Comparison of ENCODE assay signal across 23 cellular contexts in the genomic region with DNA sequence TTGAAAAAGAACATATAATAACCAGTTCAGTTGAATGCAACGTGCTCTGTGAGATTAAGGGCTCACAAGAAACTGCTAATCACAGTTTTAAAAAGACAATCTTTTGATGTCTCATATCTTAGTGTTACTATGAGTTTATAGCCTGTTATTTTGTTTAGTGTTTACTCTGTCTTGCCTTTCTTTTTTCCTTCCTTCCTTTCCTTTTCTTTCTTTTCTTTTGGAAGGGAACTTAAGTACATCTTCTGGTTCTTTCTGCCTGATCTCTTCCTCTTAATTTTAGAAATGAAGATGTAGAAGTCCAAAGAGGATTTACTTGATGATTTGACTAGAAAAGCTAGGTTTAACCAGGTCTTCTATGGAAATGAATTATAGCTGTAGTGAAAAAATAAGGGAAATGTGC. TPM values are rescaled to one million over a fixed set of nuclear protein-coding genes. Genes with fewer than 3 reads are reported as not detected.
DNase-seq lines count a peak whose midpoint lies in the region; ATAC-seq, FAIRE-seq and TF ChIP-seq lines count a peak whose summit lies in the region.
"Had no signal": no experiment of that assay in that cellular context is flagged by ENCODE, and none has a peak within 500 bp of the region (broad histone marks: within the 10 kb centered on the region; RNA-seq: fewer than 3 reads in every experiment).

No MANE protein-coding gene starts in this region.

- no peak for ATAC-seq in activated CD4-positive, alpha-beta T cell treated with anti-CD3 and anti-CD28 coated beads for 36 hours
- no peak for ATAC-seq in activated naive CD8-positive, alpha-beta T cell treated with anti-CD3 and anti-CD28 coated beads, Interleukin-2, amount 50 U/mL, for 24 hours
- ATAC-seq in HG03460 (IDR thresholded peaks at IDR 0.05; ENCODE audit: unreplicated experiment) (no peak), GM18909 (IDR thresholded peaks at IDR 0.05; ENCODE audit: poor library complexity, unreplicated experiment) (no peak)
- ATAC-seq: left colon had no signal

- CTCF ChIA-PET in activated CD4-positive, alpha-beta T cell treated with anti-CD3 and anti-CD28 coated beads for 36 hours (lab: Charles Lee) = interaction anchor here (0.6 to 2.4 kb wide), 9 partner anchors 10 to 333 kb away, joined by 3 to 17 read pairs (median 4); no protein-coding TSS in a partner anchor
- CTCF ChIA-PET in activated CD4-positive, alpha-beta T cell treated with anti-CD3 and anti-CD28 coated beads, Interleukin-2, amount 10 ng/mL, durations not matched to agents 7 days and 5 days (lab: Charles Lee) = interaction anchor here (0.9 kb wide), 1 partner anchor 29 kb away, joined by 3 read pairs; no protein-coding TSS in a partner anchor

- peak; percentile 84 for FAIRE-seq in GM19239 (lab: Jason Lieb, UNC)
- FAIRE-seq: H1 had no signal

- H3K27me3 Mint-ChIP-seq in activated CD4-positive, alpha-beta T cell treated with anti-CD3 and anti-CD28 coated beads for 36 hours = no peaks in the 10 kb centered on the region
- H3K27me3 Mint-ChIP-seq in activated CD4-positive, alpha-beta T cell treated with anti-CD3 and anti-CD28 coated beads, Interleukin-2, amount 10 ng/mL, durations not matched to agents 7 days and 5 days = no peaks in the 10 kb centered on the region
- no peaks in the 10 kb centered on the region for H3K27me3 Mint-ChIP-seq in activated naive CD8-positive, alpha-beta T cell treated with anti-CD3 and anti-CD28 coated beads, Interleukin-2, amount 50 U/mL, for 24 hours
- H3K27me3 Mint-ChIP-seq in nephron progenitor cell (ENCODE audit: low read depth, poor library complexity) = no peaks in the 10 kb centered on the region
- H3K27me3 Mint-ChIP-seq: stimulated activated memory B cell treated with anti-CD40 and anti-IgM and Interleukin-4, amounts not matched to agents 10 μg/mL and 1 μg/mL and 100 μg/mL, for 72 hours had no signal

- DNase-seq in activated CD4-positive, alpha-beta T cell treated with anti-CD3 and anti-CD28 coated beads for 36 hours = no peak
- DNase-seq in activated CD4-positive, alpha-beta T cell treated with anti-CD3 and anti-CD28 coated beads, Interleukin-2, amount 10 ng/mL, durations not matched to agents 7 days and 5 days = no peak
- no peak for DNase-seq in GM19239 (ENCODE audit: insufficient read length, low spot score)
- no peak for DNase-seq in activated naive CD8-positive, alpha-beta T cell treated with anti-CD3 and anti-CD28 coated beads, Interleukin-2, amount 50 U/mL, for 24 hours
- DNase-seq in nephron progenitor cell = no peak
- DNase-seq in T1000 (lab: John Stamatoyannopoulos, UW) = no peak
- DNase-seq: 8988T; activated effector memory CD4-positive, alpha-beta T cell treated with Interleukin-2 at 50 U/mL for 16 hours; BE2C; central memory CD4-positive, alpha-beta T cell; effector CD4-positive, alpha-beta T cell; Kasumi-1; left colon; NCI-H526 treated with DMSO at 0.1 percent for 48 hours; nucleus accumbens; right lobe of liver; Right ventricle myocardium superior; T-helper 1 cell; thyroid gland had no signal

- intact Hi-C loops in activated CD4-positive, alpha-beta T cell treated with anti-CD3 and anti-CD28 coated beads for 36 hours (cut with DNase I, micrococcal nuclease) = no loop called here

- POLR2A ChIA-PET in activated CD4-positive, alpha-beta T cell treated with anti-CD3 and anti-CD28 coated beads for 36 hours (lab: Charles Lee) = interaction anchor here (0.6 kb wide), 1 partner anchor 33 kb away, joined by 7 read pairs; no protein-coding TSS in a partner anchor
- POLR2A ChIA-PET in activated CD4-positive, alpha-beta T cell treated with anti-CD3 and anti-CD28 coated beads, Interleukin-2, amount 10 ng/mL, durations not matched to agents 7 days and 5 days (lab: Charles Lee) = interaction anchor here (0.5 kb wide), 1 partner anchor 67 kb away, joined by 8 read pairs; no protein-coding TSS in a partner anchor

- TF ChIP-seq CTCF in nephron progenitor cell (IDR thresholded peaks at IDR 0.05) = no peak

- no peak overlapping the region for H3K4me3 Mint-ChIP-seq in activated CD4-positive, alpha-beta T cell treated with anti-CD3 and anti-CD28 coated beads for 36 hours
- H3K4me3 Mint-ChIP-seq in activated CD4-positive, alpha-beta T cell treated with anti-CD3 and anti-CD28 coated beads, Interleukin-2, amount 10 ng/mL, durations not matched to agents 7 days and 5 days = no peak overlapping the region
- H3K4me3 Mint-ChIP-seq in activated naive CD8-positive, alpha-beta T cell treated with anti-CD3 and anti-CD28 coated beads, Interleukin-2, amount 50 U/mL, for 24 hours = no peak overlapping the region
- H3K4me3 Mint-ChIP-seq in nephron progenitor cell = no peak overlapping the region
- H3K4me3 Mint-ChIP-seq: stimulated activated memory B cell treated with anti-CD40 and anti-IgM and Interleukin-4, amounts not matched to agents 10 μg/mL and 1 μg/mL and 100 μg/mL, for 72 hours had no signal

- peak overlapping the region; percentile 33 for H3K27ac Mint-ChIP-seq in activated CD4-positive, alpha-beta T cell treated with anti-CD3 and anti-CD28 coated beads for 36 hours
- H3K27ac Mint-ChIP-seq in activated CD4-positive, alpha-beta T cell treated with anti-CD3 and anti-CD28 coated beads, Interleukin-2, amount 10 ng/mL, durations not matched to agents 7 days and 5 days = no peak overlapping the region
- H3K27ac Mint-ChIP-seq in activated naive CD8-positive, alpha-beta T cell treated with anti-CD3 and anti-CD28 coated beads, Interleukin-2, amount 50 U/mL, for 24 hours = peak overlapping the region; percentile 43
- H3K27ac Mint-ChIP-seq in nephron progenitor cell = peak overlapping the region; percentile 86

- peaks cover 23% of the 10 kb centered on the region for H3K36me3 Mint-ChIP-seq in activated CD4-positive, alpha-beta T cell treated with anti-CD3 and anti-CD28 coated beads for 36 hours (ENCODE audit: low read depth)
- H3K36me3 Mint-ChIP-seq in activated CD4-positive, alpha-beta T cell treated with anti-CD3 and anti-CD28 coated beads, Interleukin-2, amount 10 ng/mL, durations not matched to agents 7 days and 5 days (ENCODE audit: low read depth) = peaks cover 24% of the 10 kb centered on the region
- H3K36me3 Mint-ChIP-seq in activated naive CD8-positive, alpha-beta T cell treated with anti-CD3 and anti-CD28 coated beads, Interleukin-2, amount 50 U/mL, for 24 hours (ENCODE audit: low read depth) = peaks cover 27% of the 10 kb centered on the region
- H3K36me3 Mint-ChIP-seq in nephron progenitor cell (ENCODE audit: low read depth) = peaks cover 26% of the 10 kb centered on the region

- H3K9me3 Mint-ChIP-seq in activated CD4-positive, alpha-beta T cell treated with anti-CD3 and anti-CD28 coated beads for 36 hours (ENCODE audit: low read depth) = no peaks in the 10 kb centered on the region
- peaks cover 3% of the 10 kb centered on the region for H3K9me3 Mint-ChIP-seq in activated CD4-positive, alpha-beta T cell treated with anti-CD3 and anti-CD28 coated beads, Interleukin-2, amount 10 ng/mL, durations not matched to agents 7 days and 5 days
- no peaks in the 10 kb centered on the region for H3K9me3 Mint-ChIP-seq in activated naive CD8-positive, alpha-beta T cell treated with anti-CD3 and anti-CD28 coated beads, Interleukin-2, amount 50 U/mL, for 24 hours
- peaks cover 6% of the 10 kb centered on the region for H3K9me3 Mint-ChIP-seq in nephron progenitor cell
- H3K9me3 Mint-ChIP-seq: stimulated activated memory B cell treated with anti-CD40 and anti-IgM and Interleukin-4, amounts not matched to agents 10 μg/mL and 1 μg/mL and 100 μg/mL, for 72 hours had no signal

- H3K4me1 Mint-ChIP-seq in activated CD4-positive, alpha-beta T cell treated with anti-CD3 and anti-CD28 coated beads for 36 hours = peaks cover 87% of the 10 kb centered on the region
- peaks cover 68% of the 10 kb centered on the region for H3K4me1 Mint-ChIP-seq in activated CD4-positive, alpha-beta T cell treated with anti-CD3 and anti-CD28 coated beads, Interleukin-2, amount 10 ng/mL, durations not matched to agents 7 days and 5 days
- H3K4me1 Mint-ChIP-seq in activated naive CD8-positive, alpha-beta T cell treated with anti-CD3 and anti-CD28 coated beads, Interleukin-2, amount 50 U/mL, for 24 hours = peaks cover 87% of the 10 kb centered on the region
- H3K4me1 Mint-ChIP-seq in nephron progenitor cell = peaks cover 9% of the 10 kb centered on the region

RNA-seq across cellular contexts. Expression of a gene that starts 38.2 kb away (rescaled TPM):
- 100 to 1,000 TPM; 127 to 147 TPM for total RNA-seq in activated CD4-positive, alpha-beta T cell treated with anti-CD3 and anti-CD28 coated beads for 36 hours
- total RNA-seq in activated CD4-positive, alpha-beta T cell treated with anti-CD3 and anti-CD28 coated beads, Interleukin-2, amount 10 ng/mL, durations not matched to agents 7 days and 5 days = 100 to 1,000 TPM; 162 to 170 TPM
